In the genomic region with DNA sequence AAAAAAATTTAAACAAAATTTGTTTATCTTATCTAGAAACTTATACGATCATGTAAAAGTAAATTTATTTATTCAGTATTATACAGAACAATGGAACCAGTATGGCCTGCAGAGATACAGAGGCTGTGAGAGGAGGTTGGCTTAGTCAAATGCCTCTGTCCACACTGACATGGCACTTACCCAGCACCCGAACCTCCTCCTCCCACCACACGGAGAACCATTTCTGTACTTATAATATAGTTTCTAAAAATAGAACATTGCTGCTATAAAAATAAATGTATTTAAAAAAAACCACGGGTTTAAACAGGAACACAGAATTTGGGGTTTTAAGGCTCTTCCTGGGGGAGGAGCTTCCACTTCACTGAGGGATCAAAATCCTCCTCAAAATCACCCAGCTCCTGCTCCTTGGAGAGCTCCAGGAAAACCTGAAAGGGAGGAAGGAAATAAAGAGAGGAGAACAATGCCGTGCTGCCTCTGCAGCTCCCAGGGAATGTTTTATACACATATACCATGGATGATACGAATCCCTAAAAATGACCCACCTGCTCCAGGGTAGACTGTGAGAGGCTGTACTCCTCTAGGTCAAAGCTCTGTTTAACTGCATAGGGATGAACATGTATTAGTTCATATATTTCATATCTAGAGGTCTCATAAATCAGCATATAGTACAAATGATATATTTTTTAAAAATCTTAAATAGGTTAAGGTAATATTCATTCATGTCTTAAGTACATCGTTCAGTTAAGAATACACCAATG, we compare ENCODE assay signal across 22 cellular contexts.
DNase-seq lines count a peak whose midpoint lies in the region; ATAC-seq and TF ChIP-seq lines count a peak whose summit lies in the region.
"Had no signal": no experiment of that assay in that cellular context is flagged by ENCODE, and none has a peak within 500 bp of the region (broad histone marks: within the 10 kb centered on the region; RNA-seq: fewer than 3 reads in every experiment).

No MANE protein-coding gene starts in this region.

- H3K4me3 ChIP-seq in GM23338, result no peak overlapping the region
- H3K4me3 ChIP-seq: SJSA1 had no signal

- no peak overlapping the region for H3K4me3 Mint-ChIP-seq in GM23338
- H3K4me3 Mint-ChIP-seq: CD4-positive, alpha-beta T cell had no signal

- H3K27me3 Mint-ChIP-seq in GM23338 (ENCODE audit: insufficient read depth, low read depth, poor library complexity), result no peaks in the 10 kb centered on the region
- H3K27me3 Mint-ChIP-seq: CD4-positive, alpha-beta T cell had no signal

- TF ChIP-seq CTCF in GM23338 (conservative IDR thresholded peaks at IDR 0.05; ENCODE audit: low read depth in 2 of 2), result no peak

- peak; percentile 35 for DNase-seq in NCI-H1694 treated with DMSO at 0.1 percent for 48 hours (lab: John Stamatoyannopoulos, UW)
- no peak for DNase-seq in NCI-H1694 (lab: John Stamatoyannopoulos, UW)
- DNase-seq in GM23338 (ENCODE audit: low spot score), result peak; percentile 4
- DNase-seq in MV-4-11 (lab: John Stamatoyannopoulos, UW), result peak; percentile 67
- DNase-seq in RPMI8226, result peak; percentile 77
- DNase-seq in DMS53 treated with DMSO at 0.1 percent for 48 hours (lab: John Stamatoyannopoulos, UW; ENCODE audit: unreplicated experiment), result no peak
- no peak for DNase-seq in stimulated activated CD4-positive, alpha-beta T cell treated with anti-CD3 and anti-CD28 coated beads, Interleukin-2, amount 100 ng/mL, for 24 hours
- DNase-seq: 8988T; Caco-2; CD4-positive, alpha-beta T cell; EL; NCI-H1048; NCI-H1436; NCI-H2081 treated with DMSO at 0.1 percent for 48 hours; NCI-H2227 treated with DMSO at 0.1 percent for 48 hours; NCI-H510A treated with DMSO at 0.1 percent for 48 hours; NCI-H774; OCI-M1; SW 1271 had no signal

- no peaks in the 10 kb centered on the region for H3K36me3 ChIP-seq in GM23338 (ENCODE audit: insufficient read depth)
- H3K36me3 ChIP-seq: SJSA1 had no signal

- no peaks in the 10 kb centered on the region for H3K9me3 Mint-ChIP-seq in GM23338

- H3F3A ChIP-seq in GM23338 (replicated peaks; ENCODE audit: low read depth), result no peaks in the 10 kb centered on the region

- H3K27me3 ChIP-seq in GM23338 (ENCODE audit: insufficient read depth), result no peaks in the 10 kb centered on the region
- H3K27me3 ChIP-seq: SJSA1 had no signal

- no peaks in the 10 kb centered on the region for H3K9me2 ChIP-seq in GM23338 (ENCODE audit: insufficient read depth)

- no peaks in the 10 kb centered on the region for H3K79me2 ChIP-seq in GM23338 (replicated peaks; ENCODE audit: insufficient read depth)

- no peak overlapping the region for H3K27ac ChIP-seq in GM23338 (ENCODE audit: low read depth)
- H3K27ac ChIP-seq: RWPE1, SJSA1 had no signal

- no peak overlapping the region for H3K4me2 ChIP-seq in GM23338

- H3K4me1 Mint-ChIP-seq in GM23338, result peaks cover 4% of the 10 kb centered on the region; the same call in 2 of the 3 replicates

- no peak overlapping the region for H2AFZ ChIP-seq in GM23338

- ATAC-seq in GM23338 (no peak), GM18907 (IDR thresholded peaks at IDR 0.05; ENCODE audit: unreplicated experiment) (no peak)

- no peaks in the 10 kb centered on the region for H3K4me1 ChIP-seq in GM23338 (ENCODE audit: insufficient read depth)
- H3K4me1 ChIP-seq: Caco-2, SJSA1 had no signal

- H3K36me3 Mint-ChIP-seq in GM23338 (ENCODE audit: low read depth), result no peaks in the 10 kb centered on the region

- H4K20me1 ChIP-seq in GM23338 (replicated peaks; ENCODE audit: insufficient read depth), result no peaks in the 10 kb centered on the region

- no peak overlapping the region for H3K27ac Mint-ChIP-seq in GM23338
- H3K27ac Mint-ChIP-seq: CD4-positive, alpha-beta T cell had no signal

TF ChIP-seq in GM23338, 12 proteins besides CTCF, POLR2A, EP300 and RAD21 (continues in another document):
- TF ChIP-seq CREB1 (CRISPR knock-in tag; IDR thresholded peaks at IDR 0.05; ENCODE audit: low read depth) (no peak), EZH2phosphoT487 (IDR thresholded peaks at IDR 0.05; ENCODE audit: unreplicated experiment) (no peak), POLR2AphosphoS5 (IDR thresholded peaks at IDR 0.05; ENCODE audit: low read depth) (no peak), ZNF114 (CRISPR knock-in tag; IDR thresholded peaks at IDR 0.05) (no peak), ZNF331 (CRISPR knock-in tag; IDR thresholded peaks at IDR 0.05; ENCODE audit: low read depth) (no peak), JUNB (IDR thresholded peaks at IDR 0.05; ENCODE audit: unreplicated experiment) (no peak), EZH2 (IDR thresholded peaks at IDR 0.05; ENCODE audit: low read depth, unreplicated experiment) (no peak)
- TF ChIP-seq, protein P1, sequence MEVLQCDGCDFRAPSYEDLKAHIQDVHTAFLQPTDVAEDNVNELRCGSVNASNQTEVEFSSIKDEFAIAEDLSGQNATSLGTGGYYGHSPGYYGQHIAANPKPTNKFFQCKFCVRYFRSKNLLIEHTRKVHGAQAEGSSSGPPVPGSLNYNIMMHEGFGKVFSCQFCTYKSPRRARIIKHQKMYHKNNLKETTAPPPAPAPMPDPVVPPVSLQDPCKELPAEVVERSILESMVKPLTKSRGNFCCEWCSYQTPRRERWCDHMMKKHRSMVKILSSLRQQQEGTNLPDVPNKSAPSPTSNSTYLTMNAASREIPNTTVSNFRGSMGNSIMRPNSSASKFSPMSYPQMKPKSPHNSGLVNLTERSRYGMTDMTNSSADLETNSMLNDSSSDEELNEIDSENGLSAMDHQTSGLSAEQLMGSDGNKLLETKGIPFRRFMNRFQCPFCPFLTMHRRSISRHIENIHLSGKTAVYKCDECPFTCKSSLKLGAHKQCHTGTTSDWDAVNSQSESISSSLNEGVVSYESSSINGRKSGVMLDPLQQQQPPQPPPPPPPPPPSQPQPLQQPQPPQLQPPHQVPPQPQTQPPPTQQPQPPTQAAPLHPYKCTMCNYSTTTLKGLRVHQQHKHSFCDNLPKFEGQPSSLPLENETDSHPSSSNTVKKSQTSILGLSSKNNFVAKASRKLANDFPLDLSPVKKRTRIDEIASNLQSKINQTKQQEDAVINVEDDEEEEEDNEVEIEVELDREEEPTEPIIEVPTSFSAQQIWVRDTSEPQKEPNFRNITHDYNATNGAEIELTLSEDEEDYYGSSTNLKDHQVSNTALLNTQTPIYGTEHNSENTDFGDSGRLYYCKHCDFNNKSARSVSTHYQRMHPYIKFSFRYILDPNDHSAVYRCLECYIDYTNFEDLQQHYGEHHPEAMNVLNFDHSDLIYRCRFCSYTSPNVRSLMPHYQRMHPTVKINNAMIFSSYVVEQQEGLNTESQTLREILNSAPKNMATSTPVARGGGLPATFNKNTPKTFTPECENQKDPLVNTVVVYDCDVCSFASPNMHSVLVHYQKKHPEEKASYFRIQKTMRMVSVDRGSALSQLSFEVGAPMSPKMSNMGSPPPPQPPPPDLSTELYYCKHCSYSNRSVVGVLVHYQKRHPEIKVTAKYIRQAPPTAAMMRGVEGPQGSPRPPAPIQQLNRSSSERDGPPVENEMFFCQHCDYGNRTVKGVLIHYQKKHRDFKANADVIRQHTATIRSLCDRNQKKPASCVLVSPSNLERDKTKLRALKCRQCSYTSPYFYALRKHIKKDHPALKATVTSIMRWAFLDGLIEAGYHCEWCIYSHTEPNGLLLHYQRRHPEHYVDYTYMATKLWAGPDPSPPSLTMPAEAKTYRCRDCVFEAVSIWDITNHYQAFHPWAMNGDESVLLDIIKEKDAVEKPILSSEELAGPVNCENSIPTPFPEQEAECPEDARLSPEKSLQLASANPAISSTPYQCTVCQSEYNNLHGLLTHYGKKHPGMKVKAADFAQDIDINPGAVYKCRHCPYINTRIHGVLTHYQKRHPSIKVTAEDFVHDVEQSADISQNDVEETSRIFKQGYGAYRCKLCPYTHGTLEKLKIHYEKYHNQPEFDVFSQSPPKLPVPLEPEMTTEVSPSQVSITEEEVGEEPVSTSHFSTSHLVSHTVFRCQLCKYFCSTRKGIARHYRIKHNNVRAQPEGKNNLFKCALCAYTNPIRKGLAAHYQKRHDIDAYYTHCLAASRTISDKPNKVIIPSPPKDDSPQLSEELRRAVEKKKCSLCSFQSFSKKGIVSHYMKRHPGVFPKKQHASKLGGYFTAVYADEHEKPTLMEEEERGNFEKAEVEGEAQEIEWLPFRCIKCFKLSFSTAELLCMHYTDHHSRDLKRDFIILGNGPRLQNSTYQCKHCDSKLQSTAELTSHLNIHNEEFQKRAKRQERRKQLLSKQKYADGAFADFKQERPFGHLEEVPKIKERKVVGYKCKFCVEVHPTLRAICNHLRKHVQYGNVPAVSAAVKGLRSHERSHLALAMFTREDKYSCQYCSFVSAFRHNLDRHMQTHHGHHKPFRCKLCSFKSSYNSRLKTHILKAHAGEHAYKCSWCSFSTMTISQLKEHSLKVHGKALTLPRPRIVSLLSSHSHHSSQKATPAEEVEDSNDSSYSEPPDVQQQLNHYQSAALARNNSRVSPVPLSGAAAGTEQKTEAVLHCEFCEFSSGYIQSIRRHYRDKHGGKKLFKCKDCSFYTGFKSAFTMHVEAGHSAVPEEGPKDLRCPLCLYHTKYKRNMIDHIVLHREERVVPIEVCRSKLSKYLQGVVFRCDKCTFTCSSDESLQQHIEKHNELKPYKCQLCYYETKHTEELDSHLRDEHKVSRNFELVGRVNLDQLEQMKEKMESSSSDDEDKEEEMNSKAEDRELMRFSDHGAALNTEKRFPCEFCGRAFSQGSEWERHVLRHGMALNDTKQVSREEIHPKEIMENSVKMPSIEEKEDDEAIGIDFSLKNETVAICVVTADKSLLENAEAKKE (CRISPR knock-in tag; IDR thresholded peaks at IDR 0.05), result no peak
- TF ChIP-seq, protein P2, sequence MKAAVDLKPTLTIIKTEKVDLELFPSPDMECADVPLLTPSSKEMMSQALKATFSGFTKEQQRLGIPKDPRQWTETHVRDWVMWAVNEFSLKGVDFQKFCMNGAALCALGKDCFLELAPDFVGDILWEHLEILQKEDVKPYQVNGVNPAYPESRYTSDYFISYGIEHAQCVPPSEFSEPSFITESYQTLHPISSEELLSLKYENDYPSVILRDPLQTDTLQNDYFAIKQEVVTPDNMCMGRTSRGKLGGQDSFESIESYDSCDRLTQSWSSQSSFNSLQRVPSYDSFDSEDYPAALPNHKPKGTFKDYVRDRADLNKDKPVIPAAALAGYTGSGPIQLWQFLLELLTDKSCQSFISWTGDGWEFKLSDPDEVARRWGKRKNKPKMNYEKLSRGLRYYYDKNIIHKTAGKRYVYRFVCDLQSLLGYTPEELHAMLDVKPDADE (IDR thresholded peaks at IDR 0.05), result no peak

Comparison
In these comparisons a context has a peak if more than half of its experiments do, and no peak if none do; other contexts are left out.
1. DNase-seq: peak in NCI-H1694 treated with DMSO at 0.1 percent for 48 hours (single experiment), GM23338 (single experiment), MV-4-11 (single experiment) and RPMI8226 (single experiment); none in NCI-H1694 (single experiment), DMS53 treated with DMSO at 0.1 percent for 48 hours (single experiment) and stimulated activated CD4-positive, alpha-beta T cell treated with anti-CD3 and anti-CD28 coated beads, Interleukin-2, amount 100 ng/mL, for 24 hours (0 of 2).